ENCODE assay signal across 1 cellular context in genomic region chr22:41415554-41415953, GRCh38.
TF ChIP-seq lines count a peak whose summit lies in the region.

No MANE protein-coding gene starts in this region.

TF ChIP-seq in K562, 482 proteins besides CTCF, POLR2A, EP300 and RAD21:
- no peak for TF ChIP-seq TCF7L2 (IDR thresholded peaks at IDR 0.05; ENCODE audit: low read depth, low read length)
- no peak for TF ChIP-seq KLF10 (CRISPR knock-in tag; IDR thresholded peaks at IDR 0.05)
- no peak for TF ChIP-seq PHB (CRISPR knock-in tag; IDR thresholded peaks at IDR 0.05)
- no peak for TF ChIP-seq CUX1 (CRISPR knock-in tag; IDR thresholded peaks at IDR 0.05)
- no peak for TF ChIP-seq ZNF551 (CRISPR knock-in tag; IDR thresholded peaks at IDR 0.05)
- no peak for TF ChIP-seq ZC3H8 (IDR thresholded peaks at IDR 0.05)
- TF ChIP-seq ZNF282 (CRISPR knock-in tag; IDR thresholded peaks at IDR 0.05) = no peak
- TF ChIP-seq ZNF740 (CRISPR knock-in tag; IDR thresholded peaks at IDR 0.05) = no peak
- TF ChIP-seq ZNF740 (tag; IDR thresholded peaks at IDR 0.05) = no peak
- TF ChIP-seq ZBTB5 (IDR thresholded peaks at IDR 0.05) = no peak
